ENCODE assay signal across 9 cellular contexts in the genomic region with DNA sequence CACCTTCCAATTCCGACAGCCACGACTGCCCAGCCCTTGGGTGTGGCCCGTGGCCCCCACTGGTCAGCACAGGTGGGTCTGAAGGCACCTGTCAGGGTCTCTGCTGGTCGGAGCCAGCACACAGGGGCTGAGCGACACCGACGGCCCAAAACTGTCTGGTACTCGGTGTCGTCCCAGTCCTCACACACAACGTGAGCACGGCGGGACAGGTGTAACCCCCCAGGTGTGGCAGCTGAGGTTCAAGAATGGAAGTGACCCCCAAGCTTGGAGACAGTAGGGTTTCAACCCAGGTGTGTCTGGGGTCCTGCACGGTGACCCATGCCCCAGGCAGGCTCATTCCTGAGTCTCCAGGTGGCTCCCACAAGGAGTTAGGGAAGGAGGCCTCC. TPM values are rescaled to one million over a fixed set of nuclear protein-coding genes. Genes with fewer than 3 reads are reported as not detected.
DNase-seq lines count a peak whose midpoint lies in the region; ATAC-seq, FAIRE-seq and TF ChIP-seq lines count a peak whose summit lies in the region.
"Had no signal": no experiment of that assay in that cellular context is flagged by ENCODE, and none has a peak within 500 bp of the region (broad histone marks: within the 10 kb centered on the region; RNA-seq: fewer than 3 reads in every experiment).

No MANE protein-coding gene starts in this region.

- TF ChIP-seq EP300 in A549 (IDR thresholded peaks at IDR 0.05), result no peak

- ATAC-seq in A549, result no peak
- no peak for ATAC-seq in central memory CD8-positive, alpha-beta T cell (replicated peaks; ENCODE audit: extremely low read depth, poor library complexity, severe bottlenecking)
- ATAC-seq in GM18511 (IDR thresholded peaks at IDR 0.05; ENCODE audit: unreplicated experiment), result no peak
- ATAC-seq in GM19463 (IDR thresholded peaks at IDR 0.05; ENCODE audit: unreplicated experiment), result no peak

- peak overlapping the region; percentile 89 for H3K4me2 ChIP-seq in A549

- CTCF ChIA-PET in A549 (lab: Yijun Ruan, JAX), result interaction anchor here (1.1 to 1.7 kb wide), 2 partner anchors 44 to 312 kb away, joined by 3 to 8 read pairs; a partner anchor contains a TSS

- H3K4me1 Mint-ChIP-seq in central memory CD8-positive, alpha-beta T cell, result peaks cover 30% of the 10 kb centered on the region

- TF ChIP-seq CTCF in A549 (IDR thresholded peaks at IDR 0.05), result no peak

- H3K9ac ChIP-seq in HUES48 (ENCODE audit: low read depth, low read length), result no peak overlapping the region
- H3K9ac ChIP-seq in mucosa of rectum (ENCODE audit: low read depth in 1 of 2, low read length in 2 of 2), result peak overlapping the region in 1 of 2 donors; percentile 31

- POLR2A ChIA-PET in A549 (lab: Yijun Ruan, JAX), result no interaction called here

- no peak for TF ChIP-seq RAD21 in A549 (conservative IDR thresholded peaks at IDR 0.05 in 1 of 2, IDR thresholded peaks at IDR 0.05 in 1 of 2)

- H3K36me3 Mint-ChIP-seq in central memory CD8-positive, alpha-beta T cell (ENCODE audit: insufficient read depth), result peaks cover 21% of the 10 kb centered on the region

- H3K4me3 Mint-ChIP-seq in central memory CD8-positive, alpha-beta T cell, result peak overlapping the region; percentile 99

- H3K9me3 ChIP-seq in A549, result no peaks in the 10 kb centered on the region
- no peaks in the 10 kb centered on the region for H3K9me3 ChIP-seq in HUES48 (ENCODE audit: control insufficient read depth, insufficient read depth, low read length)
- H3K9me3 ChIP-seq in mucosa of rectum (ENCODE audit: control insufficient read depth in 2 of 2, low read length in 2 of 2), result no peaks in the 10 kb centered on the region

- peak overlapping the region; percentile 66 for H3K27ac Mint-ChIP-seq in central memory CD8-positive, alpha-beta T cell (ENCODE audit: low read depth)

- H3K4me3 ChIP-seq in A549 (peak overlapping the region; percentile 72), HUES48 (ENCODE audit: low read depth, low read length) (peak overlapping the region; percentile 74), mucosa of rectum (ENCODE audit: low read length in 2 of 2) (peak overlapping the region; percentile 65)

- 88% methylated on average over 13 of the region's 13 CpGs for WGBS in A549 (ENCODE audit: missing lambda C conversion rate)

- peaks cover 19% of the 10 kb centered on the region for H3K4me1 ChIP-seq in A549
- H3K4me1 ChIP-seq in HUES48 (ENCODE audit: control insufficient read depth, insufficient read depth, low read length), result peaks cover 12% of the 10 kb centered on the region
- peaks cover 16% of the 10 kb centered on the region in 2 donors for H3K4me1 ChIP-seq in mucosa of rectum (ENCODE audit: control insufficient read depth in 2 of 2, insufficient read depth in 2 of 2, low read length in 2 of 2)

- no peaks in the 10 kb centered on the region for H3K9me3 Mint-ChIP-seq in central memory CD8-positive, alpha-beta T cell

- no peak for TF ChIP-seq POLR2A in A549 (IDR thresholded peaks at IDR 0.05; ENCODE audit: low read length)

- no peak for DNase-seq in A549 (ENCODE audit: low read depth in 1 of 2, low spot score in 1 of 2)
- DNase-seq in central memory CD8-positive, alpha-beta T cell (ENCODE audit: low spot score in 2 of 2), result no peak
- no peak for DNase-seq in DMS114 treated with DMSO at 0.1 percent for 48 hours (lab: John Stamatoyannopoulos, UW; ENCODE audit: unreplicated experiment)
- no peak for DNase-seq in NCI-H1930 (lab: John Stamatoyannopoulos, UW)

- H3K27me3 ChIP-seq in HUES48 (ENCODE audit: control insufficient read depth, insufficient read depth, low read length) (no peaks in the 10 kb centered on the region), mucosa of rectum (ENCODE audit: control insufficient read depth in 2 of 2, insufficient read depth in 2 of 2, low read length in 2 of 2) (no peaks in the 10 kb centered on the region)

- no peak for FAIRE-seq in A549 (lab: Jason Lieb, UNC)

- H3K36me3 ChIP-seq in HUES48 (ENCODE audit: control insufficient read depth, insufficient read depth, low read length) (peaks cover 25% of the 10 kb centered on the region), mucosa of rectum (ENCODE audit: control insufficient read depth in 2 of 2, insufficient read depth in 2 of 2, low read length in 2 of 2) (peaks cover 16 to 24% of the 10 kb centered on the region in 2 donors)

- no peaks in the 10 kb centered on the region for H3K27me3 Mint-ChIP-seq in central memory CD8-positive, alpha-beta T cell

- H3K27ac ChIP-seq in A549 (peak overlapping the region in 1 of 2 experiments; percentile 92; a peak in 4 of 6 replicates), HUES48 (ENCODE audit: low read depth, low read length) (no peak overlapping the region), mucosa of rectum (ENCODE audit: low read depth in 2 of 2, low read length in 2 of 2) (no peak overlapping the region)
- H3K27ac ChIP-seq: SK-N-MC had no signal

TF ChIP-seq in A549, 52 proteins besides CTCF, POLR2A, EP300 and RAD21:
- no peak for TF ChIP-seq RARB (CRISPR knock-in tag; IDR thresholded peaks at IDR 0.05)
- TF ChIP-seq ZNF302 (CRISPR knock-in tag; IDR thresholded peaks at IDR 0.05), result no peak
- TF ChIP-seq CHD2 (IDR thresholded peaks at IDR 0.05; ENCODE audit: low read length, partially characterized antibody), result no peak
TF ChIP-seq in A549: peak in this region for 0.

RNA-seq across cellular contexts. Expression of a gene that starts 1.0 kb away (rescaled TPM):
- polyA plus RNA-seq in A549 (2011; rRNA removed) (7.0 and 14.7 TPM in 2 replicates), A549 (2017; fragmentation: RNase III; extraction: RNeasy Plus Mini Kit Qiagen cat#74134 plus additional on column Dnase treatment) (27.9 to 31.2 TPM (median 29.9 TPM) in 3 replicates)
- polyA plus RNA-seq in A549 (2012; cell fraction: cytosol; rRNA removed), result 17.3 and 22.2 TPM in 2 replicates
- 38.9 and 41.1 TPM in 2 replicates for polyA plus RNA-seq in A549 (2012; cell fraction: nucleus; rRNA removed)
- 9.8 and 10.2 TPM in 2 replicates for polyA minus RNA-seq in A549 (2011; rRNA and poly(A)+ RNA removed)

RNA-seq across cellular contexts. Expression of a gene that starts 1.2 kb away (rescaled TPM):
- polyA plus RNA-seq in A549 (2011; rRNA removed), result 70.3 and 77.0 TPM in 2 replicates
- polyA plus RNA-seq in A549 (2012; cell fraction: cytosol; rRNA removed), result 81.5 and 101 TPM in 2 replicates
- 63.1 and 63.3 TPM in 2 replicates for polyA plus RNA-seq in A549 (2012; cell fraction: nucleus; rRNA removed)
- 69.4 to 80.2 TPM (median 77.5 TPM) in 3 replicates for polyA plus RNA-seq in A549 (2017; fragmentation: RNase III; extraction: RNeasy Plus Mini Kit Qiagen cat#74134 plus additional on column Dnase treatment)
- 28.6 and 47.8 TPM in 2 replicates for polyA minus RNA-seq in A549 (2011; rRNA and poly(A)+ RNA removed)

RNA-seq across cellular contexts. Expression of a gene that starts 10.7 kb away (rescaled TPM):
- polyA plus RNA-seq in A549 (2011; rRNA removed) (not detected in 2 replicates), A549 (2017; fragmentation: RNase III; extraction: RNeasy Plus Mini Kit Qiagen cat#74134 plus additional on column Dnase treatment) (not detected in 3 replicates)
- polyA plus RNA-seq in A549 (2012; cell fraction: cytosol; rRNA removed), result not detected in 2 replicates
- polyA plus RNA-seq in A549 (2012; cell fraction: nucleus; rRNA removed), result 0.17 TPM in 1 of 2 replicates, not detected in the other
- polyA minus RNA-seq in A549 (2011; rRNA and poly(A)+ RNA removed), result not detected in 2 replicates

RNA-seq across cellular contexts. Expression of a gene that starts 44.0 kb away (rescaled TPM):
- 113 and 115 TPM in 2 replicates for polyA plus RNA-seq in A549 (2011; rRNA removed)
- polyA plus RNA-seq in A549 (2012; cell fraction: cytosol; rRNA removed), result 223 and 291 TPM in 2 replicates
- polyA plus RNA-seq in A549 (2012; cell fraction: nucleus; rRNA removed), result 199 and 257 TPM in 2 replicates
- polyA plus RNA-seq in A549 (2017; fragmentation: RNase III; extraction: RNeasy Plus Mini Kit Qiagen cat#74134 plus additional on column Dnase treatment), result 252 to 259 TPM (median 258 TPM) in 3 replicates
- polyA minus RNA-seq in A549 (2011; rRNA and poly(A)+ RNA removed), result 54.2 and 54.5 TPM in 2 replicates

RNA-seq across cellular contexts. Expression of a gene that starts 52.1 kb away (rescaled TPM):
- 3.4 and 3.8 TPM in 2 replicates for polyA plus RNA-seq in A549 (2011; rRNA removed)
- 30.8 and 47.0 TPM in 2 replicates for polyA plus RNA-seq in A549 (2012; cell fraction: cytosol; rRNA removed)
- 41.9 and 85.6 TPM in 2 replicates for polyA plus RNA-seq in A549 (2012; cell fraction: nucleus; rRNA removed)
- polyA plus RNA-seq in A549 (2017; fragmentation: RNase III; extraction: RNeasy Plus Mini Kit Qiagen cat#74134 plus additional on column Dnase treatment), result 16.0 to 17.5 TPM (median 17.0 TPM) in 3 replicates
- 4.1 and 6.5 TPM in 2 replicates for polyA minus RNA-seq in A549 (2011; rRNA and poly(A)+ RNA removed)
